ENCODE assay signal across 20 cellular contexts in genomic region chr19:9531933-9532332, GRCh38. TPM values are rescaled to one million over a fixed set of nuclear protein-coding genes. Genes with fewer than 3 reads are reported as not detected.
A peak's percentile ranks its signal among the peaks of the same experiment; 100 is the strongest.
DNase-seq lines count a peak whose midpoint lies in the region; ATAC-seq, FAIRE-seq and TF ChIP-seq lines count a peak whose summit lies in the region.
"Had no signal": no experiment of that assay in that cellular context is flagged by ENCODE, and none has a peak within 500 bp of the region (broad histone marks: within the 10 kb centered on the region; RNA-seq: fewer than 3 reads in every experiment).

No MANE protein-coding gene starts in this region.

- peaks cover 6 to 13% (median 7%) of the 10 kb centered on the region in 3 donors for H3K4me1 Mint-ChIP-seq in CD8-positive, alpha-beta memory T cell
- peaks cover 3% of the 10 kb centered on the region for H3K4me1 Mint-ChIP-seq in activated CD8-positive, alpha-beta memory T cell treated with anti-CD3 and anti-CD28 coated beads, Interleukin-2, amount 10 ng/mL, durations not matched to agents 7 days and 5 days

- H3K4me2 ChIP-seq in BLaER1 treated with 17β-estradiol and CSF1 and Interleukin-3, amounts not matched to agents 10 nM and 100 nM, result no peak overlapping the region
- H3K4me2 ChIP-seq: KMS-11 had no signal

- no peak overlapping the region for H3K27ac Mint-ChIP-seq in CD8-positive, alpha-beta memory T cell
- no peak overlapping the region for H3K27ac Mint-ChIP-seq in activated CD8-positive, alpha-beta memory T cell treated with anti-CD3 and anti-CD28 coated beads, Interleukin-2, amount 10 ng/mL, durations not matched to agents 7 days and 5 days
- H3K27ac Mint-ChIP-seq: dendritic cell treated with granulocyte-macrophage colony-stimulating factor and Interleukin-4, amounts not matched to agents 40 ng/mL and 50 ng/mL, for 4 days; T-cell had no signal

- no peak for ATAC-seq in activated CD8-positive, alpha-beta memory T cell treated with anti-CD3 and anti-CD28 coated beads, Interleukin-2, amount 10 ng/mL, durations not matched to agents 7 days and 5 days
- ATAC-seq: lower lobe of right lung, T-cell had no signal

- H3K36me3 ChIP-seq in BLaER1 treated with 17β-estradiol and CSF1 and Interleukin-3, amounts not matched to agents 10 nM and 100 nM, result peaks cover 100% of the 10 kb centered on the region in 11 experiments
- peaks cover 85% of the 10 kb centered on the region for H3K36me3 ChIP-seq in CD8-positive, alpha-beta memory T cell (ENCODE audit: insufficient read depth, low read length)

- CTCF ChIA-PET in CD8-positive, alpha-beta memory T cell (lab: Charles Lee), result no interaction called here
- CTCF ChIA-PET in activated CD8-positive, alpha-beta memory T cell treated with anti-CD3 and anti-CD28 coated beads, Interleukin-2, amount 10 ng/mL, durations not matched to agents 7 days and 5 days (lab: Charles Lee), result no interaction called here

- H4K20me1 ChIP-seq in BLaER1 treated with 17β-estradiol and CSF1 and Interleukin-3, amounts not matched to agents 10 nM and 100 nM, result no peaks in the 10 kb centered on the region

- H3K4me1 ChIP-seq in BLaER1 treated with 17β-estradiol and CSF1 and Interleukin-3, amounts not matched to agents 10 nM and 100 nM, result peaks cover under 1 to 12% (median 10%) of the 10 kb centered on the region in 10 experiments; a peak in 18 of 20 replicates
- H3K4me1 ChIP-seq in CD8-positive, alpha-beta memory T cell (ENCODE audit: insufficient read depth, low read length), result no peaks in the 10 kb centered on the region

- no peak for TF ChIP-seq CTCF in epithelial cell of esophagus (IDR thresholded peaks at IDR 0.05; ENCODE audit: insufficient read depth, low read depth, low read length, missing control alignments)

- H3K27me3 Mint-ChIP-seq in CD8-positive, alpha-beta memory T cell, result no peaks in the 10 kb centered on the region
- no peaks in the 10 kb centered on the region for H3K27me3 Mint-ChIP-seq in activated CD8-positive, alpha-beta memory T cell treated with anti-CD3 and anti-CD28 coated beads, Interleukin-2, amount 10 ng/mL, durations not matched to agents 7 days and 5 days
- H3K27me3 Mint-ChIP-seq: dendritic cell treated with granulocyte-macrophage colony-stimulating factor and Interleukin-4, amounts not matched to agents 40 ng/mL and 50 ng/mL, for 4 days; T-cell had no signal

- no peak overlapping the region for H3K4me3 Mint-ChIP-seq in CD8-positive, alpha-beta memory T cell
- H3K4me3 Mint-ChIP-seq in activated CD8-positive, alpha-beta memory T cell treated with anti-CD3 and anti-CD28 coated beads, Interleukin-2, amount 10 ng/mL, durations not matched to agents 7 days and 5 days, result no peak overlapping the region
- H3K4me3 Mint-ChIP-seq: dendritic cell treated with granulocyte-macrophage colony-stimulating factor and Interleukin-4, amounts not matched to agents 40 ng/mL and 50 ng/mL, for 4 days had no signal

- H3K9ac ChIP-seq in BLaER1 treated with 17β-estradiol and CSF1 and Interleukin-3, amounts not matched to agents 10 nM and 100 nM, result no peak overlapping the region
- H3K9ac ChIP-seq: KMS-11 had no signal

- H3K27ac ChIP-seq in BLaER1 treated with 17β-estradiol and CSF1 and Interleukin-3, amounts not matched to agents 10 nM and 100 nM, result no peak overlapping the region
- H3K27ac ChIP-seq in CD8-positive, alpha-beta memory T cell (ENCODE audit: low read depth, low read length), result no peak overlapping the region
- H3K27ac ChIP-seq: esophagus muscularis mucosa, KMS-11, lower lobe of right lung, sigmoid colon, tibial nerve, WERI-Rb-1 had no signal

- H3K9me3 Mint-ChIP-seq in CD8-positive, alpha-beta memory T cell, result peaks cover 15 to 77% (median 67%) of the 10 kb centered on the region in 5 donors
- peaks cover 54% of the 10 kb centered on the region for H3K9me3 Mint-ChIP-seq in activated CD8-positive, alpha-beta memory T cell treated with anti-CD3 and anti-CD28 coated beads, Interleukin-2, amount 10 ng/mL, durations not matched to agents 7 days and 5 days (ENCODE audit: low read depth)

- H3K36me3 Mint-ChIP-seq in CD8-positive, alpha-beta memory T cell, result peaks cover 60 to 91% (median 87%) of the 10 kb centered on the region in 3 donors
- H3K36me3 Mint-ChIP-seq in activated CD8-positive, alpha-beta memory T cell treated with anti-CD3 and anti-CD28 coated beads, Interleukin-2, amount 10 ng/mL, durations not matched to agents 7 days and 5 days, result peaks cover 92% of the 10 kb centered on the region

- H3K27me3 ChIP-seq in BLaER1 treated with 17β-estradiol and CSF1 and Interleukin-3, amounts not matched to agents 10 nM and 100 nM, result peaks cover 0 to 7% (median 0%) of the 10 kb centered on the region in 11 experiments; a peak in 3 of 22 replicates
- no peaks in the 10 kb centered on the region for H3K27me3 ChIP-seq in CD8-positive, alpha-beta memory T cell (ENCODE audit: insufficient read depth, low read length, poor library complexity, severe bottlenecking)
- H3K27me3 ChIP-seq: esophagus muscularis mucosa, sigmoid colon, tibial nerve had no signal

- H3K4me3 ChIP-seq in BLaER1 treated with 17β-estradiol and CSF1 and Interleukin-3, amounts not matched to agents 10 nM and 100 nM, result peak overlapping the region in 9 of 10 experiments; percentile 9 to 58 (median 35); a peak in 11 of 20 replicates
- no peak overlapping the region for H3K4me3 ChIP-seq in epithelial cell of esophagus (ENCODE audit: low read length)
- no peak overlapping the region for H3K4me3 ChIP-seq in CD8-positive, alpha-beta memory T cell (ENCODE audit: low read length)
- H3K4me3 ChIP-seq: esophagus muscularis mucosa, lower lobe of right lung, sigmoid colon, tibial nerve had no signal

- H3K9me3 ChIP-seq in BLaER1 treated with 17β-estradiol and CSF1 and Interleukin-3, amounts not matched to agents 10 nM and 100 nM (replicated peaks in 1 of 11), result peaks cover 99 to 100% (median 100%) of the 10 kb centered on the region in 11 experiments
- H3K9me3 ChIP-seq in CD8-positive, alpha-beta memory T cell (ENCODE audit: low read length), result peaks cover 46% of the 10 kb centered on the region

- DNase-seq in A172 (ENCODE audit: low spot score) (peak; percentile 63), RCC 7860 (ENCODE audit: low spot score) (peak; percentile 78), epithelial cell of esophagus (ENCODE audit: low read depth) (peak; percentile 67), AG08396 (ENCODE audit: low spot score) (no peak)
- no peak for DNase-seq in CD8-positive, alpha-beta memory T cell
- no peak for DNase-seq in activated CD8-positive, alpha-beta memory T cell treated with anti-CD3 and anti-CD28 coated beads, Interleukin-2, amount 10 ng/mL, durations not matched to agents 7 days and 5 days
- DNase-seq: activated naive CD4-positive, alpha-beta T cell; head of caudate nucleus; lower lobe of right lung; NCI-H1417; NCI-H2171 treated with DMSO at 0.1 percent for 48 hours; sigmoid colon; T-cell; WERI-Rb-1 had no signal

- POLR2A ChIA-PET in CD8-positive, alpha-beta memory T cell (lab: Charles Lee), result no interaction called here

- FAIRE-seq in RCC 7860 (lab: Jason Lieb, UNC), result peak; percentile 84

RNA-seq across cellular contexts. Expression of gene ZNF426, which starts 6.5 kb away (rescaled TPM):
- total RNA-seq in A172 (2014; rRNA removed; shearing (Covaris generic)), result 0.17 TPM in 1 of 2 replicates, not detected in the other
- 10 to 100 TPM; 18.5 to 18.7 TPM for total RNA-seq in CD8-positive, alpha-beta memory T cell
- polyA plus RNA-seq in CD8-positive, alpha-beta memory T cell, result 17.9 TPM
- 10 to 100 TPM; 12.7 to 13.9 TPM for total RNA-seq in activated CD8-positive, alpha-beta memory T cell treated with anti-CD3 and anti-CD28 coated beads, Interleukin-2, amount 10 ng/mL, durations not matched to agents 7 days and 5 days

RNA-seq across cellular contexts. Expression of gene ZNF560, which starts 33.5 kb away (rescaled TPM):
- not detected in 2 replicates for total RNA-seq in A172 (2014; rRNA removed; shearing (Covaris generic))
- not detected for total RNA-seq in CD8-positive, alpha-beta memory T cell
- polyA plus RNA-seq in CD8-positive, alpha-beta memory T cell, result not detected
- not detected for total RNA-seq in activated CD8-positive, alpha-beta memory T cell treated with anti-CD3 and anti-CD28 coated beads, Interleukin-2, amount 10 ng/mL, durations not matched to agents 7 days and 5 days
- total RNA-seq: esophagus muscularis mucosa, osteocyte, sigmoid colon, T-cell, tibial nerve had no signal
- polyA plus RNA-seq: sigmoid colon had no signal

RNA-seq across cellular contexts. Expression of gene ZNF121, which starts 52.4 kb away (rescaled TPM):
- total RNA-seq in A172 (2014; rRNA removed; shearing (Covaris generic)), result 39.4 and 41.5 TPM in 2 replicates
- total RNA-seq in CD8-positive, alpha-beta memory T cell, result 10 to 100 TPM; 87.1 to 90.2 TPM
- 4.1 TPM for polyA plus RNA-seq in CD8-positive, alpha-beta memory T cell
- 10 to 100 TPM; 53.9 to 55.7 TPM for total RNA-seq in activated CD8-positive, alpha-beta memory T cell treated with anti-CD3 and anti-CD28 coated beads, Interleukin-2, amount 10 ng/mL, durations not matched to agents 7 days and 5 days

Comparison
In these comparisons a context has a peak if more than half of its experiments do, and no peak if none do; other contexts are left out.
1. DNase-seq: peak in A172 (single experiment), RCC 7860 (single experiment) and epithelial cell of esophagus (single experiment); none in CD8-positive, alpha-beta memory T cell (0 of 5), AG08396 (single experiment) and activated CD8-positive, alpha-beta memory T cell treated with anti-CD3 and anti-CD28 coated beads, Interleukin-2, amount 10 ng/mL, durations not matched to agents 7 days and 5 days (single experiment).
2. H3K4me3 ChIP-seq: peak in BLaER1 treated with 17β-estradiol and CSF1 and Interleukin-3, amounts not matched to agents 10 nM and 100 nM (9 of 10); none in epithelial cell of esophagus (single experiment) and CD8-positive, alpha-beta memory T cell (single experiment).
3. RNA of gene ZNF426, which starts 6.5 kb away (total RNA-seq): 18.5 to 18.7 TPM in CD8-positive, alpha-beta memory T cell and 12.7 to 13.9 TPM in activated CD8-positive, alpha-beta memory T cell treated with anti-CD3 and anti-CD28 coated beads, Interleukin-2, amount 10 ng/mL, durations not matched to agents 7 days and 5 days; 0.17 TPM in A172; every median in the first group is over 10 times any median in the second.